ENCODE assay signal across 8 cellular contexts in the genomic region with DNA sequence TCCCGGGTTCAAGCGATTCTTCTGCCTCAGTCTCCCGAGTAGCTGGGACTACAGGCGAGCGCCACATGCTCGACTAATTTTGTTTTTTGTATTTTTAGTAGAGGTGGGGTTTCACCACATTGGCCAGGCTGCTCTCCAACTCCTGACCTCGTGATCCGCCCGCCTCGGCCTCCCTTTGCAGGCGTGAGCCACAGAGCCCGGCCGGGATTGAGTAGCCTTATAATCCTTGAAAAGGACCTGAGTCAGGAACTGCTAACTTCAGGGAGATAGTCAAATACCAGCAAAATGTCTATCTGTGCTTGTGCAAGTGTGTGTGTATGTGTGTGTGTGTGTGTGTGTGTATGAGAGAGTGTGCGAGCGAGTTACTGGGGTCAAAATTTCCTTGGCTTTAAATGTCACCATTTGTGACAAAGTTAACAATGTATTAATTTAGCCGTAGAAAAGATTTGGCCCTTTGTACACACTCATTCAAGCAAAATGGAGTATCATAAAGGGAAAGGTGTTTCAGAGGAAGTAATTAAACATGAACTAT. TPM values are rescaled to one million over a fixed set of nuclear protein-coding genes. Genes with fewer than 3 reads are reported as not detected.
DNase-seq lines count a peak whose midpoint lies in the region; ATAC-seq and TF ChIP-seq lines count a peak whose summit lies in the region.

No MANE protein-coding gene starts in this region.

- H3K36me3 ChIP-seq in BLaER1 treated with 17β-estradiol and CSF1 and Interleukin-3, amounts not matched to agents 10 nM and 100 nM, result no peaks in the 10 kb centered on the region; a peak in 1 of 22 replicates
- no peaks in the 10 kb centered on the region for H3K36me3 ChIP-seq in KMS-11 (ENCODE audit: insufficient read depth)
- no peaks in the 10 kb centered on the region for H3K36me3 ChIP-seq in colonic mucosa

- no peaks in the 10 kb centered on the region for H3K27me3 ChIP-seq in BLaER1 treated with 17β-estradiol and CSF1 and Interleukin-3, amounts not matched to agents 10 nM and 100 nM
- H3K27me3 ChIP-seq in KMS-11 (ENCODE audit: insufficient read depth, low read depth) (no peaks in the 10 kb centered on the region), colonic mucosa (no peaks in the 10 kb centered on the region)

- H3K4me1 ChIP-seq in BLaER1 treated with 17β-estradiol and CSF1 and Interleukin-3, amounts not matched to agents 10 nM and 100 nM, result peaks cover 20 to 31% (median 26%) of the 10 kb centered on the region in 10 experiments
- H3K4me1 ChIP-seq in KMS-11 (ENCODE audit: low read depth, poor library complexity, severe bottlenecking) (peaks cover 13% of the 10 kb centered on the region), colonic mucosa (peaks cover 8% of the 10 kb centered on the region)

- H3K79me2 ChIP-seq in KMS-11 (ENCODE audit: insufficient read depth, low read depth), result peaks cover 39% of the 10 kb centered on the region

- intact Hi-C loops in colonic mucosa (cut with DNase I), result loop anchor here (10.0 kb wide), 1 partner anchor 194 kb away; no protein-coding TSS in a partner anchor

- H3K27me3 Mint-ChIP-seq in naive B cell, result no peaks in the 10 kb centered on the region

- H3K4me3 Mint-ChIP-seq in naive B cell, result peak overlapping the region in 7 of 8 donors; percentile 1 to 97 (median 62)

- H2AFZ ChIP-seq in KMS-11 (ENCODE audit: low read depth), result no peak overlapping the region

- peak overlapping the region; percentile 70 to 99 (median 93) for H3K4me3 ChIP-seq in BLaER1 treated with 17β-estradiol and CSF1 and Interleukin-3, amounts not matched to agents 10 nM and 100 nM
- H3K4me3 ChIP-seq in KMS-11 (IDR thresholded peaks at IDR 0.05; ENCODE audit: insufficient read depth, low read depth, low read length) (no peak overlapping the region), colonic mucosa (peak overlapping the region; percentile 93)

- H3K4me1 Mint-ChIP-seq in naive B cell, result peaks cover 0 to 33% (median 10%) of the 10 kb centered on the region in 3 donors

- no peaks in the 10 kb centered on the region for H3K36me3 Mint-ChIP-seq in naive B cell

- no peaks in the 10 kb centered on the region for H3K9me3 ChIP-seq in BLaER1 treated with 17β-estradiol and CSF1 and Interleukin-3, amounts not matched to agents 10 nM and 100 nM (replicated peaks in 1 of 11)
- H3K9me3 ChIP-seq in colonic mucosa, result no peaks in the 10 kb centered on the region

- peak overlapping the region in 5 of 6 donors; percentile 11 to 91 (median 36) for H3K27ac Mint-ChIP-seq in naive B cell

- no peak for ATAC-seq in naive B cell (ENCODE audit: low read depth in 2 of 2)
- ATAC-seq in HG02973 (IDR thresholded peaks at IDR 0.05; ENCODE audit: unreplicated experiment), result no peak
- no peak for ATAC-seq in GM18909 (IDR thresholded peaks at IDR 0.05; ENCODE audit: poor library complexity, unreplicated experiment)

- TF ChIP-seq CTCF in KMS-11 (conservative IDR thresholded peaks at IDR 0.05; ENCODE audit: low read depth, low read length) (no peak), colonic mucosa (IDR thresholded peaks at IDR 0.05) (no peak)

- peak overlapping the region; percentile 95 to 100 (median 98); a peak in 20 of 22 replicates for H3K27ac ChIP-seq in BLaER1 treated with 17β-estradiol and CSF1 and Interleukin-3, amounts not matched to agents 10 nM and 100 nM
- H3K27ac ChIP-seq in KMS-11 (peak overlapping the region; percentile 84), colonic mucosa (peak overlapping the region; percentile 99)

- peak overlapping the region; percentile 97 to 100 (median 99) for H3K9ac ChIP-seq in BLaER1 treated with 17β-estradiol and CSF1 and Interleukin-3, amounts not matched to agents 10 nM and 100 nM
- peak overlapping the region; percentile 97; the same call in 1 of the 2 replicates for H3K9ac ChIP-seq in KMS-11
- peak overlapping the region in 1 of 2 donors; percentile 92 for H3K9ac ChIP-seq in colonic mucosa (ENCODE audit: low read depth in 2 of 2, low read length in 2 of 2)

- peak overlapping the region; percentile 69 to 95 (median 82) for H3K4me2 ChIP-seq in BLaER1 treated with 17β-estradiol and CSF1 and Interleukin-3, amounts not matched to agents 10 nM and 100 nM
- H3K4me2 ChIP-seq in KMS-11, result peak overlapping the region; percentile 66

- H4K20me1 ChIP-seq in BLaER1 treated with 17β-estradiol and CSF1 and Interleukin-3, amounts not matched to agents 10 nM and 100 nM, result peaks cover 6 to 24% (median 15%) of the 10 kb centered on the region in 11 experiments; a peak in 19 of 22 replicates
- no peaks in the 10 kb centered on the region for H4K20me1 ChIP-seq in KMS-11 (ENCODE audit: insufficient read depth)

- H3K9me3 Mint-ChIP-seq in naive B cell, result no peaks in the 10 kb centered on the region

- peak; percentile 48 for DNase-seq in colonic mucosa
- no peak for DNase-seq in naive B cell
- DNase-seq in NCI-H524 (lab: John Stamatoyannopoulos, UW), result no peak
- no peak for DNase-seq in activated gamma-delta T cell (lab: John Stamatoyannopoulos, UW)

RNA-seq across cellular contexts. Expression of a gene that starts 1.8 kb away (rescaled TPM):
- 10 to 100 TPM; 31.6 to 45.3 TPM for total RNA-seq in colonic mucosa
- 10 to 100 TPM in 5 of 6 donors, 1 to 10 TPM in 1; 7.5 to 22.4 (median 18.5) TPM for polyA plus RNA-seq in naive B cell (ENCODE audit: low read depth in 6 of 6)

RNA-seq across cellular contexts. Expression of a gene that starts 27.4 kb away (rescaled TPM):
- not detected for total RNA-seq in colonic mucosa
- not detected for polyA plus RNA-seq in naive B cell (ENCODE audit: low read depth in 6 of 6)
